ENCODE assay signal across 9 cellular contexts in the genomic region with DNA sequence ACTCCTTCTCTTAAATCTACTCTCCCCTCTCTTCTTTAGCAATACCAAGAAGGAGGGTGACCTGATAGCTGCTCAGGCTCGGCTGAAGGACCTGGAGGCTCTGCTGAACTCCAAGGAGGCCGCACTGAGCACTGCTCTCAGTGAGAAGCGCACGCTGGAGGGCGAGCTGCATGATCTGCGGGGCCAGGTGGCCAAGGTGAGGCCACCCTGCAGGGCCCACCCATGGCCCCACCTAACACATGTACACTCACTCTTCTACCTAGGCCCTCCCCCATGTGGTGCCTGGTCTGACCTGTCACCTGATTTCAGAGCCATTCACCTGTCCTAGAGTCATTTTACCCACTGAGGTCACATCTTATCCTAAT. TPM values are rescaled to one million over a fixed set of nuclear protein-coding genes. Genes with fewer than 3 reads are reported as not detected.
DNase-seq lines count a peak whose midpoint lies in the region; ATAC-seq and TF ChIP-seq lines count a peak whose summit lies in the region.
"Had no signal": no experiment of that assay in that cellular context is flagged by ENCODE, and none has a peak within 500 bp of the region (broad histone marks: within the 10 kb centered on the region; RNA-seq: fewer than 3 reads in every experiment).

No MANE protein-coding gene starts in this region.

- peak overlapping the region; percentile 2 for H2BK5ac ChIP-seq in IMR-90 (ENCODE audit: low read depth, low read length, poor library complexity, severe bottlenecking)

- peak overlapping the region; percentile 69 for H3K4ac ChIP-seq in IMR-90 (ENCODE audit: low read depth, low read length)

- H3K18ac ChIP-seq in IMR-90 (ENCODE audit: low read depth, low read length), result no peak overlapping the region

- TF ChIP-seq CTCF in IMR-90 (conservative IDR thresholded peaks at IDR 0.05; ENCODE audit: low read depth, low read length), result no peak
- TF ChIP-seq CTCF in lung (IDR thresholded peaks at IDR 0.05; ENCODE audit: control extremely low read depth, extremely low read depth), result no peak

- H3K27ac ChIP-seq in IMR-90 (ENCODE audit: insufficient read depth, low read length) (peak overlapping the region; percentile 34), caudate nucleus (ENCODE audit: low read depth, low read length) (peak overlapping the region; percentile 77), lung (ENCODE audit: low read depth in 1 of 2, low read length in 1 of 2) (peak overlapping the region; percentile 37 to 55), stomach smooth muscle (ENCODE audit: low read length) (peak overlapping the region; percentile 100), aorta (ENCODE audit: low read depth in 1 of 2, low read length in 2 of 2) (peak overlapping the region in 1 of 2 donors; percentile 84)

- no peak overlapping the region for H3K9ac ChIP-seq in IMR-90 (ENCODE audit: low read depth, low read length)
- peak overlapping the region; percentile 64 to 80 for H3K9ac ChIP-seq in stomach smooth muscle (ENCODE audit: low read length in 2 of 2)

- intact Hi-C loops in IMR-90 (cut with micrococcal nuclease), result loop anchor here (1.0 to 2.0 kb wide), 3 partner anchors 16 to 40 kb away; a partner anchor contains a TSS
- intact Hi-C loops in aorta (cut with DNase I), result loop anchor here in 1 of 2 donors (1.0 kb wide), 1 partner anchor 34 kb away; no protein-coding TSS in a partner anchor

- peaks cover 39% of the 10 kb centered on the region for H3K36me3 ChIP-seq in IMR-90 (ENCODE audit: control insufficient read depth, insufficient read depth, low read length)
- peaks cover 19 to 31% of the 10 kb centered on the region in 2 donors for H3K36me3 ChIP-seq in lung (ENCODE audit: control insufficient read depth in 2 of 2, insufficient read depth in 2 of 2, low read length in 2 of 2)
- peaks cover 32 to 36% of the 10 kb centered on the region in 2 donors for H3K36me3 ChIP-seq in stomach smooth muscle (ENCODE audit: control insufficient read depth in 2 of 2, insufficient read depth in 2 of 2, low read length in 2 of 2)
- peaks cover 4 to 13% of the 10 kb centered on the region in 2 donors for H3K36me3 ChIP-seq in aorta (ENCODE audit: control insufficient read depth in 1 of 2, insufficient read depth in 2 of 2, low read length in 1 of 2)

- no peak for DNase-seq in IMR-90
- DNase-seq in caudate nucleus (lab: John Stamatoyannopoulos, UW), result no peak
- no peak for DNase-seq in lung (ENCODE audit: low spot score)
- no peak for DNase-seq in activated T-cell treated with anti-CD3 and anti-CD28 coated beads, Interleukin-2, amount 50 U/mL, for 72 hours
- DNase-seq in aorta, result no peak

- TF ChIP-seq RAD21 in IMR-90 (IDR thresholded peaks at IDR 0.05; ENCODE audit: low read length), result no peak

- peak overlapping the region; percentile 60 for H2AFZ ChIP-seq in IMR-90 (replicated peaks; ENCODE audit: low read length, poor library complexity)

- CTCF ChIA-PET in IMR-90 (lab: Yijun Ruan, JAX), result interaction anchor here (0.8 to 4.0 kb wide), 6 partner anchors 12 to 95 kb away, joined by 3 to 64 read pairs (median 4); a partner anchor contains a TSS

- BruUV-seq in IMR-90 (replicated peaks; lab: Mats Ljungman, UMichigan), result no TSS peak

- no peaks in the 10 kb centered on the region; the same call in 1 of the 2 replicates for H3K9me1 ChIP-seq in IMR-90 (ENCODE audit: insufficient read depth, low read length)

- no peak overlapping the region for H2BK15ac ChIP-seq in IMR-90 (ENCODE audit: low read depth, low read length)

- H3K27ac Mint-ChIP-seq in activated T-cell treated with anti-CD3 and anti-CD28 coated beads, Interleukin-2, amount 50 U/mL, for 72 hours, result no peak overlapping the region

- dilution Hi-C loops in IMR-90 (cut with HindIII; ENCODE audit: low sequenced_read_pairs, unreplicated experiment), result no loop called here

- peaks cover 8 to 10% of the 10 kb centered on the region in 2 donors for H3K36me3 Mint-ChIP-seq in activated T-cell treated with anti-CD3 and anti-CD28 coated beads, Interleukin-2, amount 50 U/mL, for 72 hours (ENCODE audit: insufficient read depth in 2 of 2)

- peak overlapping the region in 1 of 2 experiments; percentile 27; a peak in 1 of 4 replicates for H4K8ac ChIP-seq in IMR-90 (ENCODE audit: low read depth in 2 of 2, low read length in 2 of 2)

- H2BK20ac ChIP-seq in IMR-90 (ENCODE audit: low read depth, low read length), result no peak overlapping the region

- H3K79me1 ChIP-seq in IMR-90 (ENCODE audit: low read depth in 1 of 2, low read length in 2 of 2), result peaks cover 14 to 69% of the 10 kb centered on the region in 2 experiments

- ATAC-seq in IMR-90 (ENCODE audit: low read depth), result no peak
- ATAC-seq in lung (ENCODE audit: insufficient read depth, low FRiP score), result no peak
- no peak for ATAC-seq in GM21381 (IDR thresholded peaks at IDR 0.05; ENCODE audit: unreplicated experiment)
- ATAC-seq in activated T-cell treated with anti-CD3 and anti-CD28 coated beads, Interleukin-2, amount 50 U/mL, for 72 hours (replicated peaks in 1 of 2), result no peak
- no peak for ATAC-seq in aorta (ENCODE audit: low FRiP score)
- ATAC-seq in GM18907 (IDR thresholded peaks at IDR 0.05; ENCODE audit: unreplicated experiment), result no peak

- H2AK5ac ChIP-seq in IMR-90 (ENCODE audit: low read depth, low read length), result peak overlapping the region; percentile 54

- H3K23ac ChIP-seq in IMR-90 (ENCODE audit: low read depth, low read length), result peak overlapping the region; percentile 3; the same call in 1 of the 2 replicates

- peaks cover 6% of the 10 kb centered on the region for H3K27me3 Mint-ChIP-seq in activated T-cell treated with anti-CD3 and anti-CD28 coated beads, Interleukin-2, amount 50 U/mL, for 72 hours (ENCODE audit: low read depth)
- H3K27me3 Mint-ChIP-seq: stimulated activated naive CD8-positive, alpha-beta T cell treated with anti-CD3 and anti-CD28 coated beads, Interleukin-15, Interleukin-2, amounts not matched to agents 100 ng/mL and 50 ng/mL, for 24 hours had no signal

- in situ Hi-C loops in IMR-90 (cut with MboI; ENCODE audit: low sequenced_read_pairs), result loop anchor here (5.0 kb wide), 1 partner anchor 33 kb away; no protein-coding TSS in a partner anchor

- H2BK120ac ChIP-seq in IMR-90 (ENCODE audit: low read depth, low read length), result peak overlapping the region; percentile 17; the same call in 1 of the 2 replicates

- H3K27me3 ChIP-seq in IMR-90 (ENCODE audit: control insufficient read depth, insufficient read depth, low read length) (no peaks in the 10 kb centered on the region), lung (ENCODE audit: control insufficient read depth, insufficient read depth) (no peaks in the 10 kb centered on the region), stomach smooth muscle (ENCODE audit: control insufficient read depth in 1 of 2, insufficient read depth in 2 of 2, low read length in 2 of 2) (no peaks in the 10 kb centered on the region), aorta (ENCODE audit: control insufficient read depth in 1 of 2, insufficient read depth in 2 of 2, low read length in 1 of 2) (no peaks in the 10 kb centered on the region)

- H4K91ac ChIP-seq in IMR-90 (ENCODE audit: insufficient read depth, low read depth, low read length), result 0 out of 2 replicates have a peak overlapping the region, but pooled peaks have one; percentile 5

- H3K4me3 Mint-ChIP-seq in activated T-cell treated with anti-CD3 and anti-CD28 coated beads, Interleukin-2, amount 50 U/mL, for 72 hours, result no peak overlapping the region
- H3K4me3 Mint-ChIP-seq: stimulated activated naive CD8-positive, alpha-beta T cell treated with anti-CD3 and anti-CD28 coated beads, Interleukin-15, Interleukin-2, amounts not matched to agents 100 ng/mL and 50 ng/mL, for 24 hours had no signal

- H3K56ac ChIP-seq in IMR-90 (ENCODE audit: extremely low read depth, insufficient read depth, low read length), result no peak overlapping the region

- TF ChIP-seq POLR2A in IMR-90 (IDR thresholded peaks at IDR 0.05; ENCODE audit: low read depth, low read length), result no peak

- H3K4me1 Mint-ChIP-seq in activated T-cell treated with anti-CD3 and anti-CD28 coated beads, Interleukin-2, amount 50 U/mL, for 72 hours (ENCODE audit: low read depth), result peaks cover 50% of the 10 kb centered on the region

- peak overlapping the region; percentile 99 for H2AK9ac ChIP-seq in IMR-90 (replicated peaks; ENCODE audit: low read depth, low read length, poor library complexity)

- H3K4me1 ChIP-seq in IMR-90 (ENCODE audit: control insufficient read depth, insufficient read depth, low read length), result peaks cover 35% of the 10 kb centered on the region
- H3K4me1 ChIP-seq in lung (ENCODE audit: control insufficient read depth in 2 of 2, insufficient read depth in 2 of 2, low read length in 2 of 2), result peaks cover 18 to 21% of the 10 kb centered on the region in 2 donors
- peaks cover 58% of the 10 kb centered on the region for H3K4me1 ChIP-seq in stomach smooth muscle (ENCODE audit: control insufficient read depth, insufficient read depth, low read length)
- no peaks in the 10 kb centered on the region for H3K4me1 ChIP-seq in aorta (ENCODE audit: control insufficient read depth in 1 of 2, insufficient read depth in 2 of 2, low read length in 2 of 2)

- peak overlapping the region; percentile 47; the same call in 1 of the 2 replicates for H3K14ac ChIP-seq in IMR-90 (replicated peaks; ENCODE audit: low read depth, low read length)

- POLR2A ChIA-PET in IMR-90 (lab: Charles Lee; ENCODE audit: unreplicated experiment), result interaction anchor here (0.5 to 2.6 kb wide), 3 partner anchors 15 to 103 kb away, joined by 5 to 10 read pairs (median 8); no protein-coding TSS in a partner anchor

- H3K9me3 ChIP-seq in IMR-90 (ENCODE audit: control insufficient read depth, insufficient read depth, low read length) (no peaks in the 10 kb centered on the region), lung (ENCODE audit: control insufficient read depth in 2 of 2, insufficient read depth in 1 of 2, low read length in 1 of 2) (no peaks in the 10 kb centered on the region), stomach smooth muscle (ENCODE audit: control insufficient read depth in 2 of 2, low read length in 2 of 2) (no peaks in the 10 kb centered on the region), aorta (ENCODE audit: control insufficient read depth, low read length) (no peaks in the 10 kb centered on the region)

- H4K5ac ChIP-seq in IMR-90 (ENCODE audit: low read depth, low read length), result no peak overlapping the region

- WGBS in IMR-90 (ENCODE audit: extremely low coverage in 2 of 2, insufficient read length in 1 of 2), 2 experiments, result no CpG with 5 or more reads among the region's 6 CpGs
- 79 to 86% methylated on average over 6 of the region's 6 CpGs for WGBS in lung, 2 donors
- WGBS in aorta, 2 donors, result 69 to 73% methylated on average over 6 of the region's 6 CpGs

- H3K4me2 ChIP-seq in IMR-90 (ENCODE audit: low read depth, low read length), result no peak overlapping the region

- H3K4me3 ChIP-seq in IMR-90 (ENCODE audit: insufficient read depth, low read depth, low read length) (no peak overlapping the region), lung (no peak overlapping the region), stomach smooth muscle (ENCODE audit: low read length in 2 of 2) (peak overlapping the region in 1 of 2 donors; percentile 72), aorta (ENCODE audit: low read length in 2 of 2) (no peak overlapping the region)

- no peaks in the 10 kb centered on the region for H3K9me3 Mint-ChIP-seq in activated T-cell treated with anti-CD3 and anti-CD28 coated beads, Interleukin-2, amount 50 U/mL, for 72 hours
- H3K9me3 Mint-ChIP-seq: stimulated activated naive CD8-positive, alpha-beta T cell treated with anti-CD3 and anti-CD28 coated beads, Interleukin-15, Interleukin-2, amounts not matched to agents 100 ng/mL and 50 ng/mL, for 24 hours had no signal

- peaks cover 69% of the 10 kb centered on the region for H4K20me1 ChIP-seq in IMR-90 (ENCODE audit: insufficient read depth, low read length)

RNA-seq across cellular contexts. Expression of a gene that starts 16.0 kb away (rescaled TPM):
- 753 and 755 TPM in 2 replicates for total RNA-seq in IMR-90 (2012; rRNA removed)
- polyA plus RNA-seq in IMR-90 (2012; rRNA removed), result 563 and 927 TPM in 2 replicates
- 602 and 638 TPM in 2 replicates for polyA plus RNA-seq in IMR-90 (2012; cell fraction: cytosol; rRNA removed)
- 1,137 and 1,144 TPM in 2 replicates for polyA plus RNA-seq in IMR-90 (2012; cell fraction: nucleus; rRNA removed; ENCODE audit: low replicate concordance)
- total RNA-seq in lung, result 100 to 1,000 TPM; 182 to 547 TPM
- 100 to 1,000 TPM; 163 to 205 TPM for polyA plus RNA-seq in lung
- 100 to 1,000 TPM; 125 to 159 TPM for total RNA-seq in activated T-cell treated with anti-CD3 and anti-CD28 coated beads, Interleukin-2, amount 50 U/mL, for 72 hours
- total RNA-seq in aorta, result 1,000 to 10,000 TPM in 1 of 2 donors, 100 to 1,000 TPM in 1; 497 to 1,067 TPM
- 100 to 1,000 TPM in 1 of 2 donors, 10 to 100 TPM in 1; 94.3 to 378 TPM for polyA plus RNA-seq in aorta

RNA-seq across cellular contexts. Expression of a gene that starts 22.8 kb away (rescaled TPM):
- total RNA-seq in IMR-90 (2012; rRNA removed) (0.18 and 0.28 TPM in 2 replicates), lung (10 to 100 TPM; 22.7 to 46.9 TPM), aorta (10 to 100 TPM in 1 of 2 donors, 1 to 10 TPM in 1; 8.9 to 20.0 TPM)
- polyA plus RNA-seq in IMR-90 (2012; rRNA removed) (0.86 and 1.4 TPM in 2 replicates), lung (10 to 100 TPM; 26.9 to 54.9 TPM), aorta (1 to 10 TPM; 3.0 to 4.7 TPM)
- polyA plus RNA-seq in IMR-90 (2012; cell fraction: cytosol; rRNA removed), result 0.15 and 0.41 TPM in 2 replicates
- polyA plus RNA-seq in IMR-90 (2012; cell fraction: nucleus; rRNA removed; ENCODE audit: low replicate concordance), result 10.3 and 13.3 TPM in 2 replicates
- 10 to 100 TPM; 63.7 to 80.3 TPM for total RNA-seq in activated T-cell treated with anti-CD3 and anti-CD28 coated beads, Interleukin-2, amount 50 U/mL, for 72 hours

RNA-seq across cellular contexts. Expression of a gene that starts 48.3 kb away (rescaled TPM):
- total RNA-seq in IMR-90 (2012; rRNA removed), result 2.3 and 2.5 TPM in 2 replicates
- 9.0 and 11.6 TPM in 2 replicates for polyA plus RNA-seq in IMR-90 (2012; rRNA removed)
- polyA plus RNA-seq in IMR-90 (2012; cell fraction: cytosol; rRNA removed), result 4.0 and 8.8 TPM in 2 replicates
- polyA plus RNA-seq in IMR-90 (2012; cell fraction: nucleus; rRNA removed; ENCODE audit: low replicate concordance), result 14.6 and 16.6 TPM in 2 replicates
- 1 to 10 TPM; 1.1 to 8.1 TPM for total RNA-seq in lung
- polyA plus RNA-seq in lung, result under 1 TPM; 0.26 to 1.00 TPM
- total RNA-seq in activated T-cell treated with anti-CD3 and anti-CD28 coated beads, Interleukin-2, amount 50 U/mL, for 72 hours, result under 1 TPM; 0.31 to 0.97 TPM
- 1 to 10 TPM; 1.2 to 1.6 TPM for total RNA-seq in aorta
- polyA plus RNA-seq in aorta, result under 1 TPM; 0.03 to 0.13 TPM
